In genomic region chr9:62679020-62679419, GRCh38 we compare ENCODE assay signal across 7 cellular contexts.
DNase-seq lines count a peak whose midpoint lies in the region; ATAC-seq, FAIRE-seq and TF ChIP-seq lines count a peak whose summit lies in the region.
"Not testable (repeated sequence)": the region's sequence is repeated elsewhere in the genome, so short reads cannot be mapped to it uniquely, and the experiment has no call there.

No MANE protein-coding gene starts in this region.

- WGBS in IMR-90 (ENCODE audit: extremely low coverage in 2 of 2, insufficient read length in 1 of 2), 2 experiments: no CpG with 5 or more reads among the region's 8 CpGs
- WGBS in pancreas, 2 donors: no CpG with 5 or more reads among the region's 8 CpGs

- not testable (repeated sequence) for H3K27me3 ChIP-seq in GM23338 (ENCODE audit: insufficient read depth); IMR-90 (ENCODE audit: control insufficient read depth, insufficient read depth, low read length); pancreas

- not testable (repeated sequence) for H3K9me3 ChIP-seq in IMR-90 (ENCODE audit: control insufficient read depth, insufficient read depth, low read length); pancreas

- TF ChIP-seq POLR2A in IMR-90 (IDR thresholded peaks at IDR 0.05; ENCODE audit: low read depth, low read length): not testable (repeated sequence)

- H3K79me1 ChIP-seq in IMR-90 (ENCODE audit: low read depth in 1 of 2, low read length in 2 of 2): not testable (repeated sequence)

- H4K5ac ChIP-seq in IMR-90 (ENCODE audit: low read depth, low read length): not testable (repeated sequence)

- H4K8ac ChIP-seq in IMR-90 (ENCODE audit: low read depth in 2 of 2, low read length in 2 of 2): not testable (repeated sequence)

- not testable (repeated sequence) for H3K4me1 Mint-ChIP-seq in GM23338; activated CD4-positive, alpha-beta T cell treated with anti-CD3 and anti-CD28 coated beads for 36 hours

- not testable (repeated sequence) for TF ChIP-seq CTCF in GM23338 (conservative IDR thresholded peaks at IDR 0.05; ENCODE audit: low read depth in 2 of 2); IMR-90 (conservative IDR thresholded peaks at IDR 0.05; ENCODE audit: low read depth, low read length); pancreas (IDR thresholded peaks at IDR 0.05)

- TF ChIP-seq RAD21 in IMR-90 (IDR thresholded peaks at IDR 0.05; ENCODE audit: low read length): not testable (repeated sequence)

- H3K79me2 ChIP-seq in GM23338 (replicated peaks; ENCODE audit: insufficient read depth): not testable (repeated sequence)

- not testable (repeated sequence) for H3F3A ChIP-seq in GM23338 (replicated peaks; ENCODE audit: low read depth)

- H3K23ac ChIP-seq in IMR-90 (ENCODE audit: low read depth, low read length): not testable (repeated sequence)

- POLR2A ChIA-PET in IMR-90 (lab: Charles Lee; ENCODE audit: unreplicated experiment); activated CD4-positive, alpha-beta T cell treated with anti-CD3 and anti-CD28 coated beads for 36 hours (lab: Charles Lee): not testable (repeated sequence)

- not testable (repeated sequence) for H2BK15ac ChIP-seq in IMR-90 (ENCODE audit: low read depth, low read length)

- not testable (repeated sequence) for H3K14ac ChIP-seq in IMR-90 (replicated peaks; ENCODE audit: low read depth, low read length)

- dilution Hi-C loops in IMR-90 (cut with HindIII; ENCODE audit: low sequenced_read_pairs, unreplicated experiment): not testable (repeated sequence)

- H3K9me3 Mint-ChIP-seq in GM23338; activated CD4-positive, alpha-beta T cell treated with anti-CD3 and anti-CD28 coated beads for 36 hours (ENCODE audit: low read depth): not testable (repeated sequence)

- H3K4me2 ChIP-seq in GM23338; IMR-90 (ENCODE audit: low read depth, low read length): not testable (repeated sequence)

- not testable (repeated sequence) for H3K4me3 ChIP-seq in GM23338; IMR-90 (ENCODE audit: insufficient read depth, low read depth, low read length); pancreas

- in situ Hi-C loops in IMR-90 (cut with MboI; ENCODE audit: low sequenced_read_pairs): not testable (repeated sequence)

- not testable (repeated sequence) for H3K4ac ChIP-seq in IMR-90 (ENCODE audit: low read depth, low read length)

- H2BK120ac ChIP-seq in IMR-90 (ENCODE audit: low read depth, low read length): not testable (repeated sequence)

- peak; percentile 44 for ATAC-seq in GM18867 (IDR thresholded peaks at IDR 0.05; ENCODE audit: unreplicated experiment)
- peak; percentile 85 for ATAC-seq in GM23338
- ATAC-seq in HG02885 (IDR thresholded peaks at IDR 0.05; ENCODE audit: poor library complexity, unreplicated experiment): peak; percentile 56
- ATAC-seq in IMR-90 (ENCODE audit: low read depth): peak; percentile 51; the same call in 1 of the 2 replicates
- peak; percentile 57 for ATAC-seq in activated CD4-positive, alpha-beta T cell treated with anti-CD3 and anti-CD28 coated beads for 36 hours
- ATAC-seq in left lobe of liver: peak; percentile 47
- peak in 3 of 4 donors; percentile 73 to 77 (median 74) for ATAC-seq in pancreas

- H3K9me1 ChIP-seq in IMR-90 (ENCODE audit: insufficient read depth, low read length): not testable (repeated sequence)

- H3K27ac Mint-ChIP-seq in GM23338; activated CD4-positive, alpha-beta T cell treated with anti-CD3 and anti-CD28 coated beads for 36 hours: not testable (repeated sequence)

- not testable (repeated sequence) for FAIRE-seq in pancreas (lab: Jason Lieb, UNC)

- not testable (repeated sequence) for H2AK5ac ChIP-seq in IMR-90 (ENCODE audit: low read depth, low read length)

- H2BK5ac ChIP-seq in IMR-90 (ENCODE audit: low read depth, low read length, poor library complexity, severe bottlenecking): not testable (repeated sequence)

- H3K36me3 Mint-ChIP-seq in GM23338 (ENCODE audit: low read depth); activated CD4-positive, alpha-beta T cell treated with anti-CD3 and anti-CD28 coated beads for 36 hours (ENCODE audit: low read depth): not testable (repeated sequence)

- not testable (repeated sequence) for BruUV-seq in IMR-90 (replicated peaks; lab: Mats Ljungman, UMichigan)

- H3K4me1 ChIP-seq in GM23338 (ENCODE audit: insufficient read depth); IMR-90 (ENCODE audit: control insufficient read depth, insufficient read depth, low read length); pancreas: not testable (repeated sequence)

- H3K9me2 ChIP-seq in GM23338 (ENCODE audit: insufficient read depth): not testable (repeated sequence)

- H3K27ac ChIP-seq in GM23338 (ENCODE audit: low read depth); IMR-90 (ENCODE audit: insufficient read depth, low read length); pancreas: not testable (repeated sequence)

- not testable (repeated sequence) for DNase-seq in GM23338 (ENCODE audit: low spot score); IMR-90; activated CD4-positive, alpha-beta T cell treated with anti-CD3 and anti-CD28 coated beads for 36 hours; left lobe of liver (ENCODE audit: low spot score); pancreas

- H2AFZ ChIP-seq in GM23338; IMR-90 (replicated peaks; ENCODE audit: low read length, poor library complexity): not testable (repeated sequence)

- H3K56ac ChIP-seq in IMR-90 (ENCODE audit: extremely low read depth, insufficient read depth, low read length): not testable (repeated sequence)

- not testable (repeated sequence) for H2AK9ac ChIP-seq in IMR-90 (replicated peaks; ENCODE audit: low read depth, low read length, poor library complexity)

- H3K18ac ChIP-seq in IMR-90 (ENCODE audit: low read depth, low read length): not testable (repeated sequence)

- not testable (repeated sequence) for H3K9ac ChIP-seq in IMR-90 (ENCODE audit: low read depth, low read length)

- not testable (repeated sequence) for H3K27me3 Mint-ChIP-seq in GM23338 (ENCODE audit: insufficient read depth, low read depth, poor library complexity); activated CD4-positive, alpha-beta T cell treated with anti-CD3 and anti-CD28 coated beads for 36 hours

- not testable (repeated sequence) for H3K4me3 Mint-ChIP-seq in GM23338; activated CD4-positive, alpha-beta T cell treated with anti-CD3 and anti-CD28 coated beads for 36 hours

- CTCF ChIA-PET in IMR-90 (lab: Yijun Ruan, JAX); activated CD4-positive, alpha-beta T cell treated with anti-CD3 and anti-CD28 coated beads for 36 hours (lab: Charles Lee): not testable (repeated sequence)

- not testable (repeated sequence) for H4K91ac ChIP-seq in IMR-90 (ENCODE audit: insufficient read depth, low read depth, low read length)

- H2BK20ac ChIP-seq in IMR-90 (ENCODE audit: low read depth, low read length): not testable (repeated sequence)

- intact Hi-C loops in IMR-90 (cut with micrococcal nuclease); activated CD4-positive, alpha-beta T cell treated with anti-CD3 and anti-CD28 coated beads for 36 hours (cut with DNase I, micrococcal nuclease); pancreas (cut with DNase I): not testable (repeated sequence)

- not testable (repeated sequence) for H4K20me1 ChIP-seq in GM23338 (replicated peaks; ENCODE audit: insufficient read depth); IMR-90 (ENCODE audit: insufficient read depth, low read length)

- H3K36me3 ChIP-seq in GM23338 (ENCODE audit: insufficient read depth); IMR-90 (ENCODE audit: control insufficient read depth, insufficient read depth, low read length); pancreas: not testable (repeated sequence)
